In genomic region chr16:78022347-78022746, GRCh38 we compare ENCODE assay signal across 16 cellular contexts. TPM values are rescaled to one million over a fixed set of nuclear protein-coding genes. Genes with fewer than 3 reads are reported as not detected.
DNase-seq lines count a peak whose midpoint lies in the region; ATAC-seq, FAIRE-seq and TF ChIP-seq lines count a peak whose summit lies in the region.
"Had no signal": no experiment of that assay in that cellular context is flagged by ENCODE, and none has a peak within 500 bp of the region (broad histone marks: within the 10 kb centered on the region; RNA-seq: fewer than 3 reads in every experiment).

Gene CLEC3A (plus strand): TSS chr16:78022548. CDS start chr16:78022627, 79 bp downstream.

- no peaks in the 10 kb centered on the region for H3K23me2 ChIP-seq in H9 (ENCODE audit: insufficient read length, low read depth, low read length, poor library complexity, severe bottlenecking)

- no peak within 1 kb of the TSS for H2BK15ac ChIP-seq in H9 (ENCODE audit: low read depth, low read length)

- H3K9me3 ChIP-seq in H9 (ENCODE audit: control insufficient read depth, low read depth, low read length) (no peaks in the 10 kb centered on the region), left ventricle myocardium inferior (replicated peaks) (no peaks in the 10 kb centered on the region)

- H3K9ac ChIP-seq in H9 (ENCODE audit: extremely low read depth, insufficient read length, low read length) = no peak within 1 kb of the TSS

- no peaks in the 10 kb centered on the region for H3K36me3 ChIP-seq in bronchial epithelial cell (ENCODE audit: control insufficient read depth, insufficient read depth, low read length)
- H3K36me3 ChIP-seq in urinary bladder (ENCODE audit: insufficient read depth) = no peaks in the 10 kb centered on the region
- H3K36me3 ChIP-seq in left ventricle myocardium inferior = no peaks in the 10 kb centered on the region

- H3T11ph ChIP-seq in H9 (ENCODE audit: low read length) = no peak within 1 kb of the TSS

- peak; percentile 52 for FAIRE-seq in bronchial epithelial cell (lab: Jason Lieb, UNC)

- no CpG with 5 or more reads among the region's 4 CpGs for WGBS in H9 (ENCODE audit: extremely low coverage, insufficient read length, low lambda C conversion rate)
- WGBS in urinary bladder = 17% methylated on average over 4 of the region's 4 CpGs

- no peak within 1 kb of the TSS for H2BK5ac ChIP-seq in H9 (ENCODE audit: insufficient read length, low read length)

- no peak within 1 kb of the TSS for H2BK20ac ChIP-seq in H9 (ENCODE audit: low read depth, low read length, poor library complexity, severe bottlenecking)

- H3K56ac ChIP-seq in H9 (ENCODE audit: insufficient read length, low read depth, low read length) = no peak within 1 kb of the TSS

- no peak within 1 kb of the TSS for H2BK120ac ChIP-seq in H9 (ENCODE audit: low read depth, low read length, poor library complexity, severe bottlenecking)

- H3K4me3 ChIP-seq in bronchial epithelial cell (ENCODE audit: low read depth, low read length) (no peak within 1 kb of the TSS), urinary bladder (ENCODE audit: low read depth, low read length) (no peak within 1 kb of the TSS), left ventricle myocardium inferior (no peak within 1 kb of the TSS)

- DNase-seq in H9 = no peak
- DNase-seq in bronchial epithelial cell (ENCODE audit: low read depth) = no peak
- peak; percentile 48 for DNase-seq in iPS-NIHi7 (ENCODE audit: extremely low spot score)
- no peak for DNase-seq in left ventricle myocardium inferior
- DNase-seq: COR-L47, DMS153, HCEC 1CT, KBM-7, NCI-H1436, NCI-H2029 treated with DMSO at 0.1 percent for 48 hours, NCI-H510A treated with DMSO at 0.1 percent for 48 hours, NCI-H82 had no signal

- no peak within 1 kb of the TSS; the same call in 1 of the 2 replicates for H3K14ac ChIP-seq in H9 (ENCODE audit: insufficient read depth, low read length)

- peaks cover 39% of the 10 kb centered on the region for H3K27me3 Mint-ChIP-seq in H9 (ENCODE audit: low read depth)

- no peak within 1 kb of the TSS for H3K4me3 Mint-ChIP-seq in H9

- H2AK5ac ChIP-seq in H9 (ENCODE audit: insufficient read length, low read length) = no peak within 1 kb of the TSS

- H3K4me1 Mint-ChIP-seq in H9 = peaks cover 17 to 23% of the 10 kb centered on the region in 2 experiments

- no peak within 1 kb of the TSS for H2BK12ac ChIP-seq in H9 (ENCODE audit: insufficient read length, low read depth, low read length)

- no peak within 1 kb of the TSS for H2AFZ ChIP-seq in H9 (ENCODE audit: low read length)

- no peak within 1 kb of the TSS for H4K91ac ChIP-seq in H9 (ENCODE audit: insufficient read length, low read depth, low read length)

- no peak within 1 kb of the TSS for H3K4me2 ChIP-seq in H9 (ENCODE audit: insufficient read depth, insufficient read length, low read length)

- intact Hi-C loops in left ventricle myocardium inferior (cut with micrococcal nuclease) = no loop called here

- H4K5ac ChIP-seq in H9 (ENCODE audit: insufficient read length, low read depth, low read length) = no peak within 1 kb of the TSS

- no peak within 1 kb of the TSS for H4K8ac ChIP-seq in H9 (replicated peaks; ENCODE audit: insufficient read length, low read depth, low read length)

- H3K4me1 ChIP-seq in H9 (ENCODE audit: insufficient read depth, low read length) = no peaks in the 10 kb centered on the region
- H3K4me1 ChIP-seq in urinary bladder (ENCODE audit: insufficient read depth) = peaks cover 1% of the 10 kb centered on the region
- no peaks in the 10 kb centered on the region for H3K4me1 ChIP-seq in left ventricle myocardium inferior

- no peaks in the 10 kb centered on the region for H3K79me2 ChIP-seq in H9 (ENCODE audit: insufficient read depth, low read length)

- H3K79me1 ChIP-seq in H9 (ENCODE audit: insufficient read depth, low read depth, low read length, poor library complexity, severe bottlenecking) = no peaks in the 10 kb centered on the region

- no peaks in the 10 kb centered on the region for H3K9me3 Mint-ChIP-seq in H9

- H4K20me1 ChIP-seq in H9 (ENCODE audit: control insufficient read depth, insufficient read depth, insufficient read length) = no peaks in the 10 kb centered on the region

- H3K27ac ChIP-seq in H9 (ENCODE audit: insufficient read length, low read depth, low read length) (no peak within 1 kb of the TSS), urinary bladder (ENCODE audit: low read depth) (no peak within 1 kb of the TSS), left ventricle myocardium inferior (replicated peaks) (no peak within 1 kb of the TSS)

- no peak within 1 kb of the TSS for H3K27ac Mint-ChIP-seq in H9

- H3K4ac ChIP-seq in H9 (ENCODE audit: low read depth, low read length) = no peak within 1 kb of the TSS

- ATAC-seq in HG03045 (IDR thresholded peaks at IDR 0.05; ENCODE audit: unreplicated experiment) (no peak), GM21423 (IDR thresholded peaks at IDR 0.05; ENCODE audit: unreplicated experiment) (no peak)

- H3K23ac ChIP-seq in H9 (ENCODE audit: insufficient read length, low read depth, low read length) = no peak within 1 kb of the TSS

- no peaks in the 10 kb centered on the region for H3K27me3 ChIP-seq in H9 (ENCODE audit: insufficient read depth, low read length)
- no peaks in the 10 kb centered on the region for H3K27me3 ChIP-seq in bronchial epithelial cell (ENCODE audit: control insufficient read depth, insufficient read depth, low read length)
- peaks cover 49% of the 10 kb centered on the region for H3K27me3 ChIP-seq in left ventricle myocardium inferior (ENCODE audit: low read depth)

- TF ChIP-seq CTCF in H9 (conservative IDR thresholded peaks at IDR 0.05) = peak; percentile 17; the same call in 1 of the 3 replicates
- no peak for TF ChIP-seq CTCF in bronchial epithelial cell (IDR thresholded peaks at IDR 0.05; ENCODE audit: insufficient read depth, low read length, severe bottlenecking)
- no peak for TF ChIP-seq CTCF in left ventricle myocardium inferior (IDR thresholded peaks at IDR 0.05; ENCODE audit: borderline replicate concordance)

- no peaks in the 10 kb centered on the region; a peak in 1 of 7 replicates for H3K36me3 Mint-ChIP-seq in H9 (ENCODE audit: insufficient read depth in 1 of 3, low read depth in 3 of 3)

- no peak within 1 kb of the TSS for H3K18ac ChIP-seq in H9 (ENCODE audit: insufficient read length, low read depth, low read length)

RNA-seq across cellular contexts. Expression of gene CLEC3A, which starts in this region (rescaled TPM):
- total RNA-seq in H9 (2021) (not detected in 2 replicates), bronchial epithelial cell (not detected in 2 replicates), urinary bladder (16.8 TPM), left ventricle myocardium inferior (not detected)
- 12.4 TPM for polyA plus RNA-seq in urinary bladder
- total RNA-seq: SK-MEL-5 had no signal

Comparison
In these comparisons a context has a peak if more than half of its experiments do, and no peak if none do; other contexts are left out.
1. RNA of gene CLEC3A (total RNA-seq): 16.8 TPM in urinary bladder (single experiment); not detected in H9, not detected in bronchial epithelial cell and not detected in left ventricle myocardium inferior (single experiment); every median in the first group is over 10 times any median in the second.